22 cellular contexts compared by ENCODE assay signal in genomic region chr3:14858105-14858504, GRCh38. TPM values are rescaled to one million over a fixed set of nuclear protein-coding genes. Genes with fewer than 3 reads are reported as not detected.
"Had no signal": no experiment of that assay in that cellular context is flagged by ENCODE, and none has a peak within 500 bp of the region (broad histone marks: within the 10 kb centered on the region; RNA-seq: fewer than 3 reads in every experiment).

No MANE protein-coding gene starts in this region.

- H3K9me3 ChIP-seq: SK-N-SH had no signal

- H3K4me3 ChIP-seq: K562 had no signal

- H3K27ac ChIP-seq: HL-60, KMS-11, RWPE1 had no signal

- H3K4me1 Mint-ChIP-seq: IgD-negative memory B cell had no signal

- H3K27ac Mint-ChIP-seq: IgD-negative memory B cell had no signal

- H3K36me3 Mint-ChIP-seq: IgD-negative memory B cell had no signal

- DNase-seq: Kasumi-1, MM.1S, NCI-H1092 treated with DMSO at 0.1 percent for 48 hours, NCI-H1436, NCI-H187, NCI-H2029, NCI-H2081 treated with DMSO at 0.1 percent for 48 hours, NCI-H2171, NCI-H226, NCI-H446, NCI-H510A, NCI-H524 treated with DMSO at 0.1 percent for 48 hours, NCI-H774, SHP77, SW 1271 had no signal

RNA-seq across cellular contexts. Expression of gene FGD5, which starts 39.3 kb away (rescaled TPM):
- total RNA-seq: SK-MEL-5 had no signal
